In the genomic region with DNA sequence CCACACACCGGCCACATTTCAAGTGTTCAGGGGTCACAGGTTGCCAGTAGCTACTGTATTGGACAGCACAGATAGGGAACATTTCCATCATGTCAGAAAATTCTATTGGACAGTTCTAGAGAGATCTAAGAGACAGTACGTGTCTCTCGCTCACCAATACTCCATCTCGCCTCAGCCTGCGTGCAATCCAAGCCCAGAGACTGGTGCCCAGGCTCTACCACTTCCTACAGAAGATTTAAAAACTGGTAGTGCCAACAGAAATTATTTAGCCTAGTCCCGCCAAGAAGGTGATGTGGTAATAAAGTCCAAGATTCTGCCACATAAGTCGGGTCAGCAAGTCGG, we compare ENCODE assay signal across 1 cellular context.
TF ChIP-seq lines count a peak whose summit lies in the region.

No MANE protein-coding gene starts in this region.

TF ChIP-seq in IMR-90, 13 proteins besides CTCF, POLR2A, EP300 and RAD21 (continued from another document):
- TF ChIP-seq, protein P1, sequence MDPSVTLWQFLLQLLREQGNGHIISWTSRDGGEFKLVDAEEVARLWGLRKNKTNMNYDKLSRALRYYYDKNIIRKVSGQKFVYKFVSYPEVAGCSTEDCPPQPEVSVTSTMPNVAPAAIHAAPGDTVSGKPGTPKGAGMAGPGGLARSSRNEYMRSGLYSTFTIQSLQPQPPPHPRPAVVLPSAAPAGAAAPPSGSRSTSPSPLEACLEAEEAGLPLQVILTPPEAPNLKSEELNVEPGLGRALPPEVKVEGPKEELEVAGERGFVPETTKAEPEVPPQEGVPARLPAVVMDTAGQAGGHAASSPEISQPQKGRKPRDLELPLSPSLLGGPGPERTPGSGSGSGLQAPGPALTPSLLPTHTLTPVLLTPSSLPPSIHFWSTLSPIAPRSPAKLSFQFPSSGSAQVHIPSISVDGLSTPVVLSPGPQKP (IDR thresholded peaks at IDR 0.05; ENCODE audit: borderline replicate concordance, low read depth, low read length), result no peak
- TF ChIP-seq CEBPB (IDR thresholded peaks at IDR 0.05; ENCODE audit: low read depth, low read length), result no peak
- TF ChIP-seq RCOR1 (IDR thresholded peaks at IDR 0.05; ENCODE audit: insufficient replicate concordance, low read length), result no peak
- no peak for TF ChIP-seq USF2 (IDR thresholded peaks at IDR 0.05; ENCODE audit: low read depth, low read length)
- TF ChIP-seq BHLHE40 (IDR thresholded peaks at IDR 0.05; ENCODE audit: low read depth, low read length), result no peak
- no peak for TF ChIP-seq MAZ (IDR thresholded peaks at IDR 0.05; ENCODE audit: borderline replicate concordance, low read depth, low read length)
